ENCODE assay signal across 1 cellular context in genomic region chr9:36765468-36766341, GRCh38.
TF ChIP-seq lines count a peak whose summit lies in the region.

No MANE protein-coding gene starts in this region.

TF ChIP-seq in K562, 482 proteins besides CTCF, POLR2A, EP300 and RAD21 (continued from another document and continues in another):
- peak in 1 of 2 experiments; percentile 37; a peak in 1 of 4 replicates for TF ChIP-seq NRF1 (conservative IDR thresholded peaks at IDR 0.05 in 1 of 2, IDR thresholded peaks at IDR 0.05 in 1 of 2)
- no peak for TF ChIP-seq XRCC5 (IDR thresholded peaks at IDR 0.05; ENCODE audit: low read depth, low read length)
- TF ChIP-seq TGIF2 (CRISPR knock-in tag; IDR thresholded peaks at IDR 0.05): no peak
- peak; percentile 60 for TF ChIP-seq TBP (optimal IDR thresholded peaks at IDR 0.05; ENCODE audit: low read depth, low read length)
- no peak for TF ChIP-seq THAP7 (CRISPR knock-in tag; IDR thresholded peaks at IDR 0.05)
- TF ChIP-seq CGGBP1 (CRISPR knock-in tag; IDR thresholded peaks at IDR 0.05): no peak
- TF ChIP-seq TCF7 (IDR thresholded peaks at IDR 0.05; ENCODE audit: borderline replicate concordance): no peak
- TF ChIP-seq PYGO2 (tag; IDR thresholded peaks at IDR 0.05): no peak
- no peak for TF ChIP-seq HMBOX1 (IDR thresholded peaks at IDR 0.05)
- TF ChIP-seq GATAD2A (IDR thresholded peaks at IDR 0.05): no peak
- no peak for TF ChIP-seq SMARCC2 (IDR thresholded peaks at IDR 0.05; ENCODE audit: low read depth)
- TF ChIP-seq MYNN (IDR thresholded peaks at IDR 0.05): no peak
- TF ChIP-seq MYNN (CRISPR knock-in tag; IDR thresholded peaks at IDR 0.05): no peak
- TF ChIP-seq RBM22 (IDR thresholded peaks at IDR 0.05; ENCODE audit: low read depth, low read length, poor library complexity, severe bottlenecking): no peak
- TF ChIP-seq, protein P1, sequence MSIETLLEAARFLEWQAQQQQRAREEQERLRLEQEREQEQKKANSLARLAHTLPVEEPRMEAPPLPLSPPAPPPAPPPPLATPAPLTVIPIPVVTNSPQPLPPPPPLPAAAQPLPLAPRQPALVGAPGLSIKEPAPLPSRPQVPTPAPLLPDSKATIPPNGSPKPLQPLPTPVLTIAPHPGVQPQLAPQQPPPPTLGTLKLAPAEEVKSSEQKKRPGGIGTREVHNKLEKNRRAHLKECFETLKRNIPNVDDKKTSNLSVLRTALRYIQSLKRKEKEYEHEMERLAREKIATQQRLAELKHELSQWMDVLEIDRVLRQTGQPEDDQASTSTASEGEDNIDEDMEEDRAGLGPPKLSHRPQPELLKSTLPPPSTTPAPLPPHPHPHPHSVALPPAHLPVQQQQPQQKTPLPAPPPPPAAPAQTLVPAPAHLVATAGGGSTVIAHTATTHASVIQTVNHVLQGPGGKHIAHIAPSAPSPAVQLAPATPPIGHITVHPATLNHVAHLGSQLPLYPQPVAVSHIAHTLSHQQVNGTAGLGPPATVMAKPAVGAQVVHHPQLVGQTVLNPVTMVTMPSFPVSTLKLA (conservative IDR thresholded peaks at IDR 0.05): no peak
- TF ChIP-seq ZFP36 (IDR thresholded peaks at IDR 0.05; ENCODE audit: low read depth, low read length, partially characterized antibody): no peak
- TF ChIP-seq TRIM25 (IDR thresholded peaks at IDR 0.05; ENCODE audit: borderline replicate concordance): no peak
- TF ChIP-seq, protein P2, sequence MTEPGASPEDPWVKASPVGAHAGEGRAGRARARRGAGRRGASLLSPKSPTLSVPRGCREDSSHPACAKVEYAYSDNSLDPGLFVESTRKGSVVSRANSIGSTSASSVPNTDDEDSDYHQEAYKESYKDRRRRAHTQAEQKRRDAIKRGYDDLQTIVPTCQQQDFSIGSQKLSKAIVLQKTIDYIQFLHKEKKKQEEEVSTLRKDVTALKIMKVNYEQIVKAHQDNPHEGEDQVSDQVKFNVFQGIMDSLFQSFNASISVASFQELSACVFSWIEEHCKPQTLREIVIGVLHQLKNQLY (CRISPR knock-in tag; conservative IDR thresholded peaks at IDR 0.05): no peak
- peak; percentile 69 for TF ChIP-seq L3MBTL2 (IDR thresholded peaks at IDR 0.05)
- TF ChIP-seq ATF6 (CRISPR knock-in tag; IDR thresholded peaks at IDR 0.05): no peak
- no peak for TF ChIP-seq U2AF1 (optimal IDR thresholded peaks at IDR 0.05; ENCODE audit: low read depth, low read length)
- TF ChIP-seq RFX7 (CRISPR knock-in tag; IDR thresholded peaks at IDR 0.05): no peak
- no peak for TF ChIP-seq KAT8 (IDR thresholded peaks at IDR 0.05; ENCODE audit: low read depth)
- no peak for TF ChIP-seq RHOXF2B (CRISPR knock-in tag; conservative IDR thresholded peaks at IDR 0.05)
- TF ChIP-seq, protein P3, sequence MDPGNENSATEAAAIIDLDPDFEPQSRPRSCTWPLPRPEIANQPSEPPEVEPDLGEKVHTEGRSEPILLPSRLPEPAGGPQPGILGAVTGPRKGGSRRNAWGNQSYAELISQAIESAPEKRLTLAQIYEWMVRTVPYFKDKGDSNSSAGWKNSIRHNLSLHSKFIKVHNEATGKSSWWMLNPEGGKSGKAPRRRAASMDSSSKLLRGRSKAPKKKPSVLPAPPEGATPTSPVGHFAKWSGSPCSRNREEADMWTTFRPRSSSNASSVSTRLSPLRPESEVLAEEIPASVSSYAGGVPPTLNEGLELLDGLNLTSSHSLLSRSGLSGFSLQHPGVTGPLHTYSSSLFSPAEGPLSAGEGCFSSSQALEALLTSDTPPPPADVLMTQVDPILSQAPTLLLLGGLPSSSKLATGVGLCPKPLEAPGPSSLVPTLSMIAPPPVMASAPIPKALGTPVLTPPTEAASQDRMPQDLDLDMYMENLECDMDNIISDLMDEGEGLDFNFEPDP (CRISPR knock-in tag; IDR thresholded peaks at IDR 0.05): no peak
- TF ChIP-seq SP1 (CRISPR knock-in tag; IDR thresholded peaks at IDR 0.05): 0 out of 2 replicates have a peak, but pooled peaks have one; percentile 22
- no peak for TF ChIP-seq NFRKB (IDR thresholded peaks at IDR 0.05; ENCODE audit: low read depth)
- TF ChIP-seq, protein P4, sequence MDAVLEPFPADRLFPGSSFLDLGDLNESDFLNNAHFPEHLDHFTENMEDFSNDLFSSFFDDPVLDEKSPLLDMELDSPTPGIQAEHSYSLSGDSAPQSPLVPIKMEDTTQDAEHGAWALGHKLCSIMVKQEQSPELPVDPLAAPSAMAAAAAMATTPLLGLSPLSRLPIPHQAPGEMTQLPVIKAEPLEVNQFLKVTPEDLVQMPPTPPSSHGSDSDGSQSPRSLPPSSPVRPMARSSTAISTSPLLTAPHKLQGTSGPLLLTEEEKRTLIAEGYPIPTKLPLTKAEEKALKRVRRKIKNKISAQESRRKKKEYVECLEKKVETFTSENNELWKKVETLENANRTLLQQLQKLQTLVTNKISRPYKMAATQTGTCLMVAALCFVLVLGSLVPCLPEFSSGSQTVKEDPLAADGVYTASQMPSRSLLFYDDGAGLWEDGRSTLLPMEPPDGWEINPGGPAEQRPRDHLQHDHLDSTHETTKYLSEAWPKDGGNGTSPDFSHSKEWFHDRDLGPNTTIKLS (IDR thresholded peaks at IDR 0.05; ENCODE audit: borderline replicate concordance, low read depth): peak; percentile 21; the same call in 1 of the 2 replicates
- TF ChIP-seq ZNF589 (CRISPR knock-in tag; IDR thresholded peaks at IDR 0.05; ENCODE audit: low read depth): no peak
- no peak for TF ChIP-seq ETV6 (IDR thresholded peaks at IDR 0.05; ENCODE audit: borderline replicate concordance in 1 of 2, low read depth in 2 of 2, low read length in 1 of 2)
- no peak for TF ChIP-seq ETV6 (CRISPR knock-in tag; IDR thresholded peaks at IDR 0.05; ENCODE audit: borderline replicate concordance)
- TF ChIP-seq CBX1 (IDR thresholded peaks at IDR 0.05; ENCODE audit: low read depth): 0 out of 2 replicates have a peak, but pooled peaks have one; percentile 24
- no peak for TF ChIP-seq ELF2 (CRISPR knock-in tag; IDR thresholded peaks at IDR 0.05)
- no peak for TF ChIP-seq LARP7 (IDR thresholded peaks at IDR 0.05)
- no peak for TF ChIP-seq MCM2 (IDR thresholded peaks at IDR 0.05; ENCODE audit: low read depth)
- no peak for TF ChIP-seq THRAP3 (IDR thresholded peaks at IDR 0.05; ENCODE audit: borderline replicate concordance)
- TF ChIP-seq NFE2 (IDR thresholded peaks at IDR 0.05; ENCODE audit: low read depth): no peak
- TF ChIP-seq SNRNP70 (optimal IDR thresholded peaks at IDR 0.05; ENCODE audit: low read depth, low read length): no peak
- TF ChIP-seq MBD2 (IDR thresholded peaks at IDR 0.05; ENCODE audit: borderline replicate concordance, low read depth): no peak
- TF ChIP-seq PHF20 (IDR thresholded peaks at IDR 0.05; ENCODE audit: partially characterized antibody): no peak
- TF ChIP-seq, protein P5, sequence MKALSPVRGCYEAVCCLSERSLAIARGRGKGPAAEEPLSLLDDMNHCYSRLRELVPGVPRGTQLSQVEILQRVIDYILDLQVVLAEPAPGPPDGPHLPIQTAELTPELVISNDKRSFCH (CRISPR knock-in tag; IDR thresholded peaks at IDR 0.05): no peak
- TF ChIP-seq, protein P5 (tag; IDR thresholded peaks at IDR 0.05): no peak
- TF ChIP-seq, protein P6, sequence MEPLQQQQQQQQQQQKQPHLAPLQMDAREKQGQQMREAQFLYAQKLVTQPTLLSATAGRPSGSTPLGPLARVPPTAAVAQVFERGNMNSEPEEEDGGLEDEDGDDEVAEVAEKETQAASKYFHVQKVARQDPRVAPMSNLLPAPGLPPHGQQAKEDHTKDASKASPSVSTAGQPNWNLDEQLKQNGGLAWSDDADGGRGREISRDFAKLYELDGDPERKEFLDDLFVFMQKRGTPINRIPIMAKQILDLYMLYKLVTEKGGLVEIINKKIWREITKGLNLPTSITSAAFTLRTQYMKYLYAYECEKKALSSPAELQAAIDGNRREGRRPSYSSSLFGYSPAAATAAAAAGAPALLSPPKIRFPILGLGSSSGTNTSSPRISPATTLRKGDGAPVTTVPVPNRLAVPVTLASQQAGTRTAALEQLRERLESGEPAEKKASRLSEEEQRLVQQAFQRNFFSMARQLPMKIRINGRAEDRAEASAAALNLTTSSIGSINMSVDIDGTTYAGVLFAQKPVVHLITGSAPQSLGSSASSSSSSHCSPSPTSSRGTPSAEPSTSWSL (CRISPR knock-in tag; IDR thresholded peaks at IDR 0.05; ENCODE audit: borderline replicate concordance): no peak
- no peak for TF ChIP-seq ZNF764 (CRISPR knock-in tag; IDR thresholded peaks at IDR 0.05; ENCODE audit: low read depth)
- TF ChIP-seq, protein P7, sequence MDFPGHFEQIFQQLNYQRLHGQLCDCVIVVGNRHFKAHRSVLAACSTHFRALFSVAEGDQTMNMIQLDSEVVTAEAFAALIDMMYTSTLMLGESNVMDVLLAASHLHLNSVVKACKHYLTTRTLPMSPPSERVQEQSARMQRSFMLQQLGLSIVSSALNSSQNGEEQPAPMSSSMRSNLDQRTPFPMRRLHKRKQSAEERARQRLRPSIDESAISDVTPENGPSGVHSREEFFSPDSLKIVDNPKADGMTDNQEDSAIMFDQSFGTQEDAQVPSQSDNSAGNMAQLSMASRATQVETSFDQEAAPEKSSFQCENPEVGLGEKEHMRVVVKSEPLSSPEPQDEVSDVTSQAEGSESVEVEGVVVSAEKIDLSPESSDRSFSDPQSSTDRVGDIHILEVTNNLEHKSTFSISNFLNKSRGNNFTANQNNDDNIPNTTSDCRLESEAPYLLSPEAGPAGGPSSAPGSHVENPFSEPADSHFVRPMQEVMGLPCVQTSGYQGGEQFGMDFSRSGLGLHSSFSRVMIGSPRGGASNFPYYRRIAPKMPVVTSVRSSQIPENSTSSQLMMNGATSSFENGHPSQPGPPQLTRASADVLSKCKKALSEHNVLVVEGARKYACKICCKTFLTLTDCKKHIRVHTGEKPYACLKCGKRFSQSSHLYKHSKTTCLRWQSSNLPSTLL (IDR thresholded peaks at IDR 0.05): no peak
- TF ChIP-seq UBTF (IDR thresholded peaks at IDR 0.05; ENCODE audit: borderline replicate concordance in 1 of 2, low read depth in 2 of 2, low read length in 2 of 2): no peak
- TF ChIP-seq ZNF511 (CRISPR knock-in tag; IDR thresholded peaks at IDR 0.05): 0 out of 2 replicates have a peak, but pooled peaks have one; percentile 26
